ENCODE assay signal across 19 cellular contexts in genomic region chr1:235045921-235046601, GRCh38.
DNase-seq lines count a peak whose midpoint lies in the region; ATAC-seq and TF ChIP-seq lines count a peak whose summit lies in the region.
"Had no signal": no experiment of that assay in that cellular context is flagged by ENCODE, and none has a peak within 500 bp of the region (broad histone marks: within the 10 kb centered on the region; RNA-seq: fewer than 3 reads in every experiment).

No MANE protein-coding gene starts in this region.

- H3K9me3 Mint-ChIP-seq in activated T-helper 1 cell treated with anti-CD3 and anti-CD28 coated beads, Interleukin-12 subunit alpha, Interleukin-12 subunit beta, Interleukin-2, Interleukin-4 antibody, amounts not matched to agents 30 ng/mL and 10 ng/mL and 1 ng/mL, durations not matched to agents 14 hours and 24 hours and 36 hours = no peaks in the 10 kb centered on the region
- no peaks in the 10 kb centered on the region for H3K9me3 Mint-ChIP-seq in natural killer cell treated with Interleukin-12 subunit alpha and Interleukin-12 subunit beta and Interleukin-15 and Interleukin-18, amount 100 ng/mL, for 72 hours
- no peaks in the 10 kb centered on the region for H3K9me3 Mint-ChIP-seq in endothelial cell (ENCODE audit: unreplicated experiment)
- H3K9me3 Mint-ChIP-seq: CD8-positive, alpha-beta memory T cell had no signal

- H3K4me3 ChIP-seq in left ventricle myocardium inferior = no peak overlapping the region
- H3K4me3 ChIP-seq: adrenal gland, prostate gland had no signal

- no peaks in the 10 kb centered on the region for H3K27me3 ChIP-seq in left ventricle myocardium inferior (ENCODE audit: low read depth)
- H3K27me3 ChIP-seq: adrenal gland had no signal

- no peak for TF ChIP-seq CTCF in left ventricle myocardium inferior (IDR thresholded peaks at IDR 0.05; ENCODE audit: borderline replicate concordance)
- no peak for TF ChIP-seq CTCF in endothelial cell (IDR thresholded peaks at IDR 0.05; ENCODE audit: unreplicated experiment)

- H3K36me3 Mint-ChIP-seq in activated T-helper 1 cell treated with anti-CD3 and anti-CD28 coated beads, Interleukin-12 subunit alpha, Interleukin-12 subunit beta, Interleukin-2, Interleukin-4 antibody, amounts not matched to agents 30 ng/mL and 10 ng/mL and 1 ng/mL, durations not matched to agents 14 hours and 24 hours and 36 hours (ENCODE audit: low read depth) = peaks cover 4% of the 10 kb centered on the region
- H3K36me3 Mint-ChIP-seq in natural killer cell treated with Interleukin-12 subunit alpha and Interleukin-12 subunit beta and Interleukin-15 and Interleukin-18, amount 100 ng/mL, for 72 hours = no peaks in the 10 kb centered on the region
- H3K36me3 Mint-ChIP-seq in endothelial cell (ENCODE audit: low read depth, unreplicated experiment) = no peaks in the 10 kb centered on the region
- H3K36me3 Mint-ChIP-seq: CD8-positive, alpha-beta memory T cell had no signal

- peak overlapping the region; percentile 75 for H3K27ac Mint-ChIP-seq in activated T-helper 1 cell treated with anti-CD3 and anti-CD28 coated beads, Interleukin-12 subunit alpha, Interleukin-12 subunit beta, Interleukin-2, Interleukin-4 antibody, amounts not matched to agents 30 ng/mL and 10 ng/mL and 1 ng/mL, durations not matched to agents 14 hours and 24 hours and 36 hours
- H3K27ac Mint-ChIP-seq in natural killer cell treated with Interleukin-12 subunit alpha and Interleukin-12 subunit beta and Interleukin-15 and Interleukin-18, amount 100 ng/mL, for 72 hours = peak overlapping the region; percentile 79 to 87
- no peak overlapping the region for H3K27ac Mint-ChIP-seq in endothelial cell (ENCODE audit: unreplicated experiment)

- no peaks in the 10 kb centered on the region for H3K36me3 ChIP-seq in left ventricle myocardium inferior
- H3K36me3 ChIP-seq: adrenal gland, prostate gland had no signal

- H3K4me1 ChIP-seq in left ventricle myocardium inferior = peaks cover 44% of the 10 kb centered on the region
- H3K4me1 ChIP-seq: prostate gland had no signal

- peaks cover 58% of the 10 kb centered on the region for H3K4me1 Mint-ChIP-seq in activated T-helper 1 cell treated with anti-CD3 and anti-CD28 coated beads, Interleukin-12 subunit alpha, Interleukin-12 subunit beta, Interleukin-2, Interleukin-4 antibody, amounts not matched to agents 30 ng/mL and 10 ng/mL and 1 ng/mL, durations not matched to agents 14 hours and 24 hours and 36 hours (ENCODE audit: low read depth)
- peaks cover 36 to 56% of the 10 kb centered on the region in 2 donors for H3K4me1 Mint-ChIP-seq in natural killer cell treated with Interleukin-12 subunit alpha and Interleukin-12 subunit beta and Interleukin-15 and Interleukin-18, amount 100 ng/mL, for 72 hours (ENCODE audit: low read depth in 2 of 2)
- H3K4me1 Mint-ChIP-seq in endothelial cell (ENCODE audit: unreplicated experiment) = peaks cover 8% of the 10 kb centered on the region

- DNase-seq in left ventricle myocardium inferior = no peak
- no peak for DNase-seq in cardiac septum (ENCODE audit: low spot score)
- no peak for DNase-seq in activated T-helper 1 cell treated with anti-CD3 and anti-CD28 coated beads, Interleukin-12 subunit alpha, Interleukin-12 subunit beta, Interleukin-2, Interleukin-4 antibody, amounts not matched to agents 30 ng/mL and 10 ng/mL and 1 ng/mL, durations not matched to agents 14 hours and 24 hours and 36 hours (ENCODE audit: low spot score)
- DNase-seq in natural killer cell treated with Interleukin-12 subunit alpha and Interleukin-12 subunit beta and Interleukin-15 and Interleukin-18, amount 100 ng/mL, for 72 hours (ENCODE audit: low spot score) = peak; percentile 76
- DNase-seq in Right ventricle myocardium inferior (ENCODE audit: missing footprints) = no peak
- DNase-seq in LoVo (ENCODE audit: low spot score) = no peak
- no peak for DNase-seq in endothelial cell (ENCODE audit: low spot score)
- DNase-seq: adrenal gland; CD8-positive, alpha-beta memory T cell; DMS79 treated with DMSO at 0.1 percent for 48 hours; foreskin melanocyte; Karpas-422; NCI-H1092; NCI-H2081 treated with DMSO at 0.1 percent for 48 hours; NCI-H510A treated with DMSO at 0.1 percent for 48 hours; stimulated activated CD4-positive, alpha-beta T cell treated with anti-CD3 and anti-CD28 coated beads, Interleukin-2, amount 100 ng/mL, for 24 hours had no signal

- intact Hi-C loops in left ventricle myocardium inferior (cut with micrococcal nuclease) = no loop called here
- intact Hi-C loops in cardiac septum (cut with DNase I) = loop anchor here (5.0 kb wide), 1 partner anchor 44 kb away; no protein-coding TSS in a partner anchor
- intact Hi-C loops in activated T-helper 1 cell treated with anti-CD3 and anti-CD28 coated beads, Interleukin-12 subunit alpha, Interleukin-12 subunit beta, Interleukin-2, Interleukin-4 antibody, amounts not matched to agents 30 ng/mL and 10 ng/mL and 1 ng/mL, durations not matched to agents 14 hours and 24 hours and 36 hours (cut with micrococcal nuclease) = loop anchor here (2.0 kb wide), 1 partner anchor 19 kb away; no protein-coding TSS in a partner anchor
- intact Hi-C loops in Right ventricle myocardium inferior (cut with DNase I) = loop anchor here (5.0 kb wide), 1 partner anchor 49 kb away; no protein-coding TSS in a partner anchor

- no peak overlapping the region for H3K4me3 Mint-ChIP-seq in activated T-helper 1 cell treated with anti-CD3 and anti-CD28 coated beads, Interleukin-12 subunit alpha, Interleukin-12 subunit beta, Interleukin-2, Interleukin-4 antibody, amounts not matched to agents 30 ng/mL and 10 ng/mL and 1 ng/mL, durations not matched to agents 14 hours and 24 hours and 36 hours
- H3K4me3 Mint-ChIP-seq in natural killer cell treated with Interleukin-12 subunit alpha and Interleukin-12 subunit beta and Interleukin-15 and Interleukin-18, amount 100 ng/mL, for 72 hours = peak overlapping the region; percentile 59
- no peak overlapping the region for H3K4me3 Mint-ChIP-seq in endothelial cell (ENCODE audit: unreplicated experiment)
- H3K4me3 Mint-ChIP-seq: CD8-positive, alpha-beta memory T cell had no signal

- ATAC-seq in natural killer cell treated with Interleukin-12 subunit alpha and Interleukin-12 subunit beta and Interleukin-15 and Interleukin-18, amount 100 ng/mL, for 72 hours = peak; percentile 21 to 71
- ATAC-seq in GM18517 (IDR thresholded peaks at IDR 0.05; ENCODE audit: unreplicated experiment) (no peak), Right ventricle myocardium inferior (no peak)

- H3K9me3 ChIP-seq in left ventricle myocardium inferior (replicated peaks) = no peaks in the 10 kb centered on the region
- H3K9me3 ChIP-seq: adrenal gland, prostate gland had no signal

- H3K27me3 Mint-ChIP-seq in activated T-helper 1 cell treated with anti-CD3 and anti-CD28 coated beads, Interleukin-12 subunit alpha, Interleukin-12 subunit beta, Interleukin-2, Interleukin-4 antibody, amounts not matched to agents 30 ng/mL and 10 ng/mL and 1 ng/mL, durations not matched to agents 14 hours and 24 hours and 36 hours (ENCODE audit: insufficient read depth) = no peaks in the 10 kb centered on the region
- no peaks in the 10 kb centered on the region for H3K27me3 Mint-ChIP-seq in natural killer cell treated with Interleukin-12 subunit alpha and Interleukin-12 subunit beta and Interleukin-15 and Interleukin-18, amount 100 ng/mL, for 72 hours
- H3K27me3 Mint-ChIP-seq in endothelial cell (ENCODE audit: unreplicated experiment) = peaks cover 3% of the 10 kb centered on the region
- H3K27me3 Mint-ChIP-seq: CD8-positive, alpha-beta memory T cell had no signal

- H3K27ac ChIP-seq in left ventricle myocardium inferior (replicated peaks) = peak overlapping the region; percentile 91
- H3K27ac ChIP-seq: epithelial cell of prostate had no signal

Comparison
In these comparisons a context has a peak if more than half of its experiments do, and no peak if none do; other contexts are left out.
1. ATAC-seq: peak in natural killer cell treated with Interleukin-12 subunit alpha and Interleukin-12 subunit beta and Interleukin-15 and Interleukin-18, amount 100 ng/mL, for 72 hours (2 of 2); none in GM18517 (single experiment) and Right ventricle myocardium inferior (single experiment).